Comparison of ENCODE assay signal across 1 cellular context in genomic region chr7:112416127-112416526, GRCh38.
TF ChIP-seq lines count a peak whose summit lies in the region.

No MANE protein-coding gene starts in this region.

TF ChIP-seq in IMR-90, 13 proteins besides CTCF, POLR2A, EP300 and RAD21 (continued from another document):
- no peak for TF ChIP-seq RFX5 (IDR thresholded peaks at IDR 0.05; ENCODE audit: low read depth, low read length)
- peak; percentile 20; the same call in 1 of the 2 replicates for TF ChIP-seq NFE2L2 (IDR thresholded peaks at IDR 0.05; ENCODE audit: low read depth, low read length)
- no peak for TF ChIP-seq CHD1 (IDR thresholded peaks at IDR 0.05; ENCODE audit: low read depth, low read length)
- no peak for TF ChIP-seq MXI1 (IDR thresholded peaks at IDR 0.05; ENCODE audit: borderline replicate concordance, low read depth, low read length)
- TF ChIP-seq FOS (IDR thresholded peaks at IDR 0.05; ENCODE audit: low read depth, low read length), result no peak
- TF ChIP-seq MAZ (IDR thresholded peaks at IDR 0.05; ENCODE audit: borderline replicate concordance, low read depth, low read length), result no peak
